Comparison of ENCODE assay signal across 13 cellular contexts in genomic region chr2:233450854-233451575, GRCh38.
"Had no signal": no experiment of that assay in that cellular context is flagged by ENCODE, and none has a peak within 500 bp of the region (broad histone marks: within the 10 kb centered on the region; RNA-seq: fewer than 3 reads in every experiment).

No MANE protein-coding gene starts in this region.

- H3K9me2 ChIP-seq: SK-N-SH had no signal

- ATAC-seq: effector memory CD8-positive, alpha-beta T cell; natural killer cell; WTC11 had no signal

- H3K9ac ChIP-seq: SK-N-SH had no signal

- H3K9me3 ChIP-seq: SK-N-SH had no signal

- H3K4me2 ChIP-seq: SK-N-SH had no signal

- DNase-seq: activated CD4-positive, alpha-beta T cell treated with anti-CD3 and anti-CD28 coated beads for 48 hours; activated gamma-delta T cell; caudate nucleus; cortex of kidney; effector memory CD8-positive, alpha-beta T cell; immature natural killer cell; natural killer cell; occipital lobe; RPMI8226; SK-N-SH; trophoblast cell had no signal

- H3K27ac ChIP-seq: epithelial cell of prostate had no signal
